ENCODE assay signal across 1 cellular context in genomic region chr6:109508166-109508860, GRCh38.
TF ChIP-seq lines count a peak whose summit lies in the region.

No MANE protein-coding gene starts in this region.

TF ChIP-seq in H1, 55 proteins besides CTCF, POLR2A, EP300 and RAD21:
- TF ChIP-seq POU5F1 (IDR thresholded peaks at IDR 0.05; ENCODE audit: low read depth, low read length) (peak; percentile 26; the same call in 1 of the 2 replicates), NANOG (IDR thresholded peaks at IDR 0.05; ENCODE audit: insufficient read depth, low read depth, low read length, poor library complexity, severe bottlenecking) (peak; percentile 91), BCL11A (IDR thresholded peaks at IDR 0.05; ENCODE audit: low read depth in 2 of 2, low read length in 2 of 2) (peak; percentile 61 to 67), SAP30 (IDR thresholded peaks at IDR 0.05; ENCODE audit: insufficient read depth, insufficient replicate concordance, low read length) (no peak), SRF (IDR thresholded peaks at IDR 0.05; ENCODE audit: low read depth, low read length) (no peak), POLR2AphosphoS5 (IDR thresholded peaks at IDR 0.05; ENCODE audit: low read depth, low read length) (no peak), KDM5A (IDR thresholded peaks at IDR 0.05; ENCODE audit: low read length) (no peak), TEAD4 (IDR thresholded peaks at IDR 0.05; ENCODE audit: low read depth, low read length) (no peak), CTBP2 (IDR thresholded peaks at IDR 0.05; ENCODE audit: borderline replicate concordance, insufficient read depth, insufficient read length, low read length) (no peak), HDAC6 (IDR thresholded peaks at IDR 0.05; ENCODE audit: low read depth, low read length) (no peak), CHD2 (IDR thresholded peaks at IDR 0.05; ENCODE audit: low read length) (no peak), ZNF274 (IDR thresholded peaks at IDR 0.05; ENCODE audit: borderline replicate concordance, extremely low read depth, low read length) (no peak), BRCA1 (IDR thresholded peaks at IDR 0.05; ENCODE audit: low read depth, low read length) (no peak), HDAC2 (IDR thresholded peaks at IDR 0.05; ENCODE audit: borderline replicate concordance in 1 of 2, low read depth in 2 of 2, low read length in 2 of 2) (peak in 1 of 2 experiments; percentile 56; a peak in 1 of 4 replicates), TAF1 (IDR thresholded peaks at IDR 0.05; ENCODE audit: low read depth, low read length) (no peak), MAFK (IDR thresholded peaks at IDR 0.05; ENCODE audit: low read depth, low read length) (no peak), YY1 (IDR thresholded peaks at IDR 0.05; ENCODE audit: low read depth, low read length) (no peak), JUND (IDR thresholded peaks at IDR 0.05; ENCODE audit: low read length) (no peak), BACH1 (IDR thresholded peaks at IDR 0.05; ENCODE audit: low read length) (no peak), SIRT6 (IDR thresholded peaks at IDR 0.05; ENCODE audit: low read length) (no peak), CBX8 (IDR thresholded peaks at IDR 0.05; ENCODE audit: borderline replicate concordance, low read depth, low read length) (no peak), JUN (IDR thresholded peaks at IDR 0.05; ENCODE audit: low read depth, low read length) (0 out of 2 replicates have a peak, but pooled peaks have one; percentile 36), SP4 (IDR thresholded peaks at IDR 0.05; ENCODE audit: low read length) (no peak), TBP (IDR thresholded peaks at IDR 0.05; ENCODE audit: low read depth, low read length) (no peak), PHF8 (conservative IDR thresholded peaks at IDR 0.05; ENCODE audit: low read depth, low read length) (no peak), SP1 (IDR thresholded peaks at IDR 0.05; ENCODE audit: low read depth, low read length) (peak; percentile 63; the same call in 1 of the 2 replicates), CHD7 (IDR thresholded peaks at IDR 0.05; ENCODE audit: insufficient replicate concordance, low read length) (peak; percentile 81), ASH2L (IDR thresholded peaks at IDR 0.05; ENCODE audit: low read length) (peak; percentile 100), GABPA (IDR thresholded peaks at IDR 0.05; ENCODE audit: borderline replicate concordance, insufficient read depth, low read length) (no peak), CEBPB (IDR thresholded peaks at IDR 0.05; ENCODE audit: low read depth, low read length) (peak; percentile 87), RBBP5 (IDR thresholded peaks at IDR 0.05; ENCODE audit: borderline replicate concordance, low read depth, low read length) (no peak), KDM4A (IDR thresholded peaks at IDR 0.05; ENCODE audit: low read depth, low read length, severe bottlenecking) (no peak), RFX5 (IDR thresholded peaks at IDR 0.05; ENCODE audit: borderline replicate concordance, low read depth, low read length) (no peak), SUZ12 (IDR thresholded peaks at IDR 0.05; ENCODE audit: low read length) (no peak), KDM1A (IDR thresholded peaks at IDR 0.05; ENCODE audit: borderline replicate concordance, low read length) (no peak; the same call in 1 of the 2 replicates), SP2 (IDR thresholded peaks at IDR 0.05; ENCODE audit: low read length) (no peak), CBX5 (IDR thresholded peaks at IDR 0.05; ENCODE audit: low read depth, low read length) (no peak), GTF2F1 (IDR thresholded peaks at IDR 0.05; ENCODE audit: borderline replicate concordance, low read depth, low read length) (no peak), FOSL1 (IDR thresholded peaks at IDR 0.05; ENCODE audit: insufficient read depth, low read depth, low read length) (no peak), TCF12 (IDR thresholded peaks at IDR 0.05; ENCODE audit: low read depth, low read length) (no peak), EZH2 (IDR thresholded peaks at IDR 0.05; ENCODE audit: low read depth, low read length, severe bottlenecking) (no peak), EGR1 (IDR thresholded peaks at IDR 0.05; ENCODE audit: borderline replicate concordance, low read depth, low read length) (no peak), CHD1 (IDR thresholded peaks at IDR 0.05; ENCODE audit: low read depth, low read length) (no peak), RXRA (IDR thresholded peaks at IDR 0.05; ENCODE audit: insufficient read depth, low read depth, low read length) (no peak), RNF2 (IDR thresholded peaks at IDR 0.05; ENCODE audit: borderline replicate concordance, low read depth, low read length, missing control alignments, poor library complexity, severe bottlenecking) (no peak)
- TF ChIP-seq, protein P1, sequence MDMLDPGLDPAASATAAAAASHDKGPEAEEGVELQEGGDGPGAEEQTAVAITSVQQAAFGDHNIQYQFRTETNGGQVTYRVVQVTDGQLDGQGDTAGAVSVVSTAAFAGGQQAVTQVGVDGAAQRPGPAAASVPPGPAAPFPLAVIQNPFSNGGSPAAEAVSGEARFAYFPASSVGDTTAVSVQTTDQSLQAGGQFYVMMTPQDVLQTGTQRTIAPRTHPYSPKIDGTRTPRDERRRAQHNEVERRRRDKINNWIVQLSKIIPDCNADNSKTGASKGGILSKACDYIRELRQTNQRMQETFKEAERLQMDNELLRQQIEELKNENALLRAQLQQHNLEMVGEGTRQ (IDR thresholded peaks at IDR 0.05; ENCODE audit: low read length): no peak
- TF ChIP-seq, protein P2, sequence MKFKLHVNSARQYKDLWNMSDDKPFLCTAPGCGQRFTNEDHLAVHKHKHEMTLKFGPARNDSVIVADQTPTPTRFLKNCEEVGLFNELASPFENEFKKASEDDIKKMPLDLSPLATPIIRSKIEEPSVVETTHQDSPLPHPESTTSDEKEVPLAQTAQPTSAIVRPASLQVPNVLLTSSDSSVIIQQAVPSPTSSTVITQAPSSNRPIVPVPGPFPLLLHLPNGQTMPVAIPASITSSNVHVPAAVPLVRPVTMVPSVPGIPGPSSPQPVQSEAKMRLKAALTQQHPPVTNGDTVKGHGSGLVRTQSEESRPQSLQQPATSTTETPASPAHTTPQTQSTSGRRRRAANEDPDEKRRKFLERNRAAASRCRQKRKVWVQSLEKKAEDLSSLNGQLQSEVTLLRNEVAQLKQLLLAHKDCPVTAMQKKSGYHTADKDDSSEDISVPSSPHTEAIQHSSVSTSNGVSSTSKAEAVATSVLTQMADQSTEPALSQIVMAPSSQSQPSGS (IDR thresholded peaks at IDR 0.05; ENCODE audit: low read length): no peak
- TF ChIP-seq, protein P3, sequence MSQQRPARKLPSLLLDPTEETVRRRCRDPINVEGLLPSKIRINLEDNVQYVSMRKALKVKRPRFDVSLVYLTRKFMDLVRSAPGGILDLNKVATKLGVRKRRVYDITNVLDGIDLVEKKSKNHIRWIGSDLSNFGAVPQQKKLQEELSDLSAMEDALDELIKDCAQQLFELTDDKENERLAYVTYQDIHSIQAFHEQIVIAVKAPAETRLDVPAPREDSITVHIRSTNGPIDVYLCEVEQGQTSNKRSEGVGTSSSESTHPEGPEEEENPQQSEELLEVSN (IDR thresholded peaks at IDR 0.05): no peak
- TF ChIP-seq, protein P4, sequence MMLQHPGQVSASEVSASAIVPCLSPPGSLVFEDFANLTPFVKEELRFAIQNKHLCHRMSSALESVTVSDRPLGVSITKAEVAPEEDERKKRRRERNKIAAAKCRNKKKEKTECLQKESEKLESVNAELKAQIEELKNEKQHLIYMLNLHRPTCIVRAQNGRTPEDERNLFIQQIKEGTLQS (IDR thresholded peaks at IDR 0.05; ENCODE audit: insufficient read depth, low read depth, low read length): no peak; the same call in 1 of the 2 replicates
